In genomic region chr1:193545171-193545570, GRCh38 we compare ENCODE assay signal across 30 cellular contexts.
"Had no signal": no experiment of that assay in that cellular context is flagged by ENCODE, and none has a peak within 500 bp of the region (broad histone marks: within the 10 kb centered on the region; RNA-seq: fewer than 3 reads in every experiment).

No MANE protein-coding gene starts in this region.

- H3K4me2 ChIP-seq: hepatocyte had no signal

- H3K4me1 ChIP-seq: gastrocnemius medialis, left ventricle myocardium inferior, psoas muscle, sigmoid colon, upper lobe of left lung had no signal

- DNase-seq: activated CD4-positive, alpha-beta T cell treated with anti-CD3 and anti-CD28 coated beads for 36 hours; activated CD4-positive, CD25-positive, alpha-beta regulatory T cell; activated CD8-positive, alpha-beta T cell treated with anti-CD3 and anti-CD28 coated beads, Interleukin-2, amount 10 ng/mL, durations not matched to agents 7 days and 5 days; activated effector memory CD4-positive, alpha-beta T cell treated with Interleukin-2 at 50 U/mL for 16 hours; activated naive CD4-positive, alpha-beta T cell treated with Interleukin-2 at 50 U/mL for 16 hours; activated T-cell treated with anti-CD3 and anti-CD28 coated beads for 4 hours; activated T-cell treated with anti-CD3 and anti-CD28 coated beads, Interleukin-2, amount 50 U/mL, for 72 hours; caudate nucleus; colonic mucosa; effector memory CD4-positive, alpha-beta T cell; gastrocnemius medialis; glutamatergic neuron; islet precursor cell; left ventricle myocardium inferior; nephron progenitor cell; ovary; psoas muscle; sigmoid colon; small intestine; stimulated activated CD4-positive, alpha-beta T cell treated with anti-CD3 and anti-CD28 coated beads, Interleukin-4, amount 100 ng/mL, for 4 hours; stimulated activated CD8-positive, alpha-beta memory T cell treated with anti-CD3 and anti-CD28 coated beads, Interleukin-4, amount 100 ng/mL, for 48 hours; stimulated activated naive CD8-positive, alpha-beta T cell treated with anti-CD3 and anti-CD28 coated beads, Interleukin-15, amount 100 ng/mL, for 72 hours; substantia nigra; T-cell; upper lobe of left lung had no signal

- H3K4me3 Mint-ChIP-seq: activated CD4-positive, alpha-beta T cell treated with anti-CD3 and anti-CD28 coated beads for 36 hours; activated CD8-positive, alpha-beta T cell treated with anti-CD3 and anti-CD28 coated beads, Interleukin-2, amount 10 ng/mL, durations not matched to agents 7 days and 5 days; activated naive CD8-positive, alpha-beta T cell; activated T-cell treated with anti-CD3 and anti-CD28 coated beads, Interleukin-2, amount 50 U/mL, for 72 hours; nephron progenitor cell; stimulated activated memory B cell treated with anti-CD40 and anti-IgM and Interleukin-4, amounts not matched to agents 10 μg/mL and 1 μg/mL and 100 μg/mL, for 72 hours; stimulated activated naive CD8-positive, alpha-beta T cell treated with anti-CD3 and anti-CD28 coated beads, Interleukin-15, amount 100 ng/mL, for 72 hours; T-cell had no signal

- H3K27ac ChIP-seq: colonic mucosa, gastrocnemius medialis, hepatocyte, left ventricle myocardium inferior, ovary, psoas muscle, sigmoid colon, upper lobe of left lung had no signal

- H3K36me3 ChIP-seq: colonic mucosa, gastrocnemius medialis, left ventricle myocardium inferior, ovary, sigmoid colon, upper lobe of left lung had no signal

- H3K27me3 Mint-ChIP-seq: activated CD4-positive, alpha-beta T cell treated with anti-CD3 and anti-CD28 coated beads for 36 hours; activated naive CD8-positive, alpha-beta T cell; stimulated activated memory B cell treated with anti-CD40 and anti-IgM and Interleukin-4, amounts not matched to agents 10 μg/mL and 1 μg/mL and 100 μg/mL, for 72 hours; stimulated activated naive CD8-positive, alpha-beta T cell treated with anti-CD3 and anti-CD28 coated beads, Interleukin-15, amount 100 ng/mL, for 72 hours; T-cell had no signal

- H3K27ac Mint-ChIP-seq: activated CD4-positive, alpha-beta T cell treated with anti-CD3 and anti-CD28 coated beads for 36 hours; activated CD8-positive, alpha-beta T cell treated with anti-CD3 and anti-CD28 coated beads, Interleukin-2, amount 10 ng/mL, durations not matched to agents 7 days and 5 days; activated naive CD8-positive, alpha-beta T cell; activated T-cell treated with anti-CD3 and anti-CD28 coated beads, Interleukin-2, amount 50 U/mL, for 72 hours; nephron progenitor cell; stimulated activated memory B cell treated with anti-CD40 and anti-IgM and Interleukin-4, amounts not matched to agents 10 μg/mL and 1 μg/mL and 100 μg/mL, for 72 hours; stimulated activated naive CD8-positive, alpha-beta T cell treated with anti-CD3 and anti-CD28 coated beads, Interleukin-15, amount 100 ng/mL, for 72 hours had no signal

- H3K9me3 ChIP-seq: colonic mucosa, gastrocnemius medialis, left ventricle myocardium inferior, ovary, psoas muscle, sigmoid colon, upper lobe of left lung had no signal

- ATAC-seq: activated CD4-positive, alpha-beta T cell treated with anti-CD3 and anti-CD28 coated beads for 36 hours; activated CD8-positive, alpha-beta T cell treated with anti-CD3 and anti-CD28 coated beads, Interleukin-2, amount 10 ng/mL, durations not matched to agents 7 days and 5 days; activated T-cell treated with anti-CD3 and anti-CD28 coated beads, Interleukin-2, amount 50 U/mL, for 72 hours; gastrocnemius medialis; psoas muscle; stimulated activated memory B cell treated with anti-CD40 and anti-IgM and Interleukin-4, amounts not matched to agents 10 μg/mL and 1 μg/mL and 100 μg/mL, for 72 hours; stimulated activated naive CD8-positive, alpha-beta T cell treated with anti-CD3 and anti-CD28 coated beads, Interleukin-15, amount 100 ng/mL, for 72 hours; T-cell had no signal

- H2AFZ ChIP-seq: hepatocyte had no signal

- H3K36me3 Mint-ChIP-seq: stimulated activated memory B cell treated with anti-CD40 and anti-IgM and Interleukin-4, amounts not matched to agents 10 μg/mL and 1 μg/mL and 100 μg/mL, for 72 hours had no signal

- H3K4me3 ChIP-seq: colonic mucosa, dorsolateral prefrontal cortex, gastrocnemius medialis, hepatocyte, left ventricle myocardium inferior, lung, ovary, psoas muscle, sigmoid colon, upper lobe of left lung had no signal

- H3K27me3 ChIP-seq: colonic mucosa, dorsolateral prefrontal cortex, gastrocnemius medialis, hepatocyte, ovary, sigmoid colon, upper lobe of left lung had no signal
